In genomic region chr1:63326106-63326472, GRCh38 we compare ENCODE assay signal across 1 cellular context.
TF ChIP-seq lines count a peak whose summit lies in the region.

No MANE protein-coding gene starts in this region.

TF ChIP-seq in GM23338, 12 proteins besides CTCF, POLR2A, EP300 and RAD21 (continued from another document):
- no peak for TF ChIP-seq ZNF462 (CRISPR knock-in tag; IDR thresholded peaks at IDR 0.05)
- TF ChIP-seq STAT1 (IDR thresholded peaks at IDR 0.05; ENCODE audit: unreplicated experiment): no peak
- 0 out of 2 replicates have a peak, but pooled peaks have one; percentile 10 for TF ChIP-seq POLR2AphosphoS5 (IDR thresholded peaks at IDR 0.05; ENCODE audit: low read depth)
- no peak for TF ChIP-seq ZNF331 (CRISPR knock-in tag; IDR thresholded peaks at IDR 0.05; ENCODE audit: low read depth)
- TF ChIP-seq ETS1 (IDR thresholded peaks at IDR 0.05): no peak
- TF ChIP-seq JUNB (IDR thresholded peaks at IDR 0.05; ENCODE audit: unreplicated experiment): no peak
- TF ChIP-seq REST (IDR thresholded peaks at IDR 0.05; ENCODE audit: unreplicated experiment): no peak
- TF ChIP-seq EZH2phosphoT487 (IDR thresholded peaks at IDR 0.05; ENCODE audit: unreplicated experiment): peak; percentile 46
